Comparison of ENCODE assay signal across 16 cellular contexts in the genomic region with DNA sequence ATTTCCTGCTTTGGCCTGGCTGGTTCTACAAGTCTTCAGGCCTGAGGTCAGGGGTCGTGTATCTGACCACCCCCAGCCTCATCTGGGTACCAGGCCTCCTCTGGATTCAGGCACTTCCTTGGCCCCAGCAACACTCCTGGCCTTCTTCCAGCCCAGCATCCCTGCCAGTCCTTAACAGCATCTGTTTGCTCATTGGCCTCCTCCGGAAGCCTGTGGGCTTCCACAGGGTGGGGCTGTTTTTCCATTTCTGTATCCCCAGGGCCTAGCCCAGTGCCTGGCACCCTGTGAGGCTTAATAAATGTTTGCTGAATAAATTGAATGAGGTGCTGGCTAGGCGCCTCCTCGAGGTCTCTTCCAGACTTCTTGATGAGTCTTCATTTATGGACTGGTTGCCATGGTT. TPM values are rescaled to one million over a fixed set of nuclear protein-coding genes. Genes with fewer than 3 reads are reported as not detected.
DNase-seq lines count a peak whose midpoint lies in the region; ATAC-seq, FAIRE-seq and TF ChIP-seq lines count a peak whose summit lies in the region.
"Had no signal": no experiment of that assay in that cellular context is flagged by ENCODE, and none has a peak within 500 bp of the region (broad histone marks: within the 10 kb centered on the region; RNA-seq: fewer than 3 reads in every experiment).

No MANE protein-coding gene starts in this region.

- H3K4me2 ChIP-seq in OCI-LY7 (ENCODE audit: low read length): no peak overlapping the region

- TF ChIP-seq POLR2A in H54 (IDR thresholded peaks at IDR 0.05; ENCODE audit: low read depth, low read length): no peak

- H3K9me2 ChIP-seq in OCI-LY7 (ENCODE audit: insufficient read depth, low read length): no peaks in the 10 kb centered on the region

- H3K9me3 ChIP-seq in colonic mucosa: no peaks in the 10 kb centered on the region
- H3K9me3 ChIP-seq in small intestine (ENCODE audit: control insufficient read depth, low read depth): no peaks in the 10 kb centered on the region
- H3K9me3 ChIP-seq in OCI-LY7 (ENCODE audit: low read length): no peaks in the 10 kb centered on the region
- H3K9me3 ChIP-seq: gastrocnemius medialis, lower lobe of right lung had no signal

- H3K27me3 ChIP-seq in colonic mucosa (no peaks in the 10 kb centered on the region), small intestine (ENCODE audit: control insufficient read depth in 2 of 2, insufficient read depth in 2 of 2, low read length in 2 of 2) (no peaks in the 10 kb centered on the region)
- H3K27me3 ChIP-seq: gastrocnemius medialis had no signal

- peak overlapping the region in 1 of 2 donors; percentile 51 for H3K9ac ChIP-seq in colonic mucosa (ENCODE audit: low read depth in 2 of 2, low read length in 2 of 2)

- DNase-seq in NCI-H526 (lab: John Stamatoyannopoulos, UW): peak; percentile 31 to 33
- no peak for DNase-seq in NCI-H526 treated with DMSO at 0.1 percent for 48 hours (lab: John Stamatoyannopoulos, UW)
- DNase-seq in NCI-H2081 (lab: John Stamatoyannopoulos, UW): peak; percentile 66 to 79
- peak; percentile 69 for DNase-seq in colonic mucosa
- peak; percentile 36 for DNase-seq in small intestine
- DNase-seq in H54 (ENCODE audit: insufficient read length, low spot score): no peak
- no peak for DNase-seq in OCI-LY7 (ENCODE audit: low spot score)
- DNase-seq: activated gamma-delta T cell, gastrocnemius medialis, lower lobe of right lung, MM.1S, NCI-H524 treated with DMSO at 0.1 percent for 48 hours had no signal

- 32 to 53% (median 39%) methylated on average over 4 of the region's 4 CpGs for WGBS in small intestine, 3 donors

- H3K4me1 ChIP-seq in colonic mucosa (no peaks in the 10 kb centered on the region), small intestine (ENCODE audit: control insufficient read depth in 2 of 2, insufficient read depth in 1 of 2, low read depth in 1 of 2, low read length in 1 of 2) (no peaks in the 10 kb centered on the region), OCI-LY7 (ENCODE audit: insufficient read depth, low read length, poor library complexity, severe bottlenecking) (no peaks in the 10 kb centered on the region)
- H3K4me1 ChIP-seq: gastrocnemius medialis, lower lobe of right lung had no signal

- intact Hi-C loops in colonic mucosa (cut with DNase I) (no loop called here), OCI-LY7 (cut with micrococcal nuclease; ENCODE audit: unreplicated experiment) (no loop called here)

- no TSS peak for BruUV-seq in OCI-LY7 (replicated peaks; lab: Mats Ljungman, UMichigan)

- H4K20me1 ChIP-seq in OCI-LY7 (ENCODE audit: insufficient read depth, low read length): no peaks in the 10 kb centered on the region

- no peak overlapping the region for H2AFZ ChIP-seq in OCI-LY7 (ENCODE audit: low read length)

- no peak for FAIRE-seq in small intestine (lab: Jason Lieb, UNC)
- FAIRE-seq in H54 (lab: Jason Lieb, UNC): no peak
- FAIRE-seq: D721Med, RCC 7860 had no signal

- H3K79me2 ChIP-seq in OCI-LY7 (ENCODE audit: insufficient read depth, low read depth, low read length): no peaks in the 10 kb centered on the region

- H3K36me3 ChIP-seq in colonic mucosa (no peaks in the 10 kb centered on the region), small intestine (ENCODE audit: control insufficient read depth in 2 of 2, insufficient read depth in 2 of 2, low read length in 2 of 2) (no peaks in the 10 kb centered on the region), OCI-LY7 (ENCODE audit: insufficient read depth, low read length) (no peaks in the 10 kb centered on the region)
- H3K36me3 ChIP-seq: gastrocnemius medialis, lower lobe of right lung had no signal

- POLR2A ChIA-PET in OCI-LY7 (lab: Charles Lee): no interaction called here

- CTCF ChIA-PET in OCI-LY7 (lab: Charles Lee; ENCODE audit: unreplicated experiment): no interaction called here

- TF ChIP-seq CTCF in colonic mucosa (IDR thresholded peaks at IDR 0.05) (no peak), OCI-LY7 (conservative IDR thresholded peaks at IDR 0.05; ENCODE audit: low read length) (no peak)

- H3K27ac ChIP-seq in colonic mucosa (no peak overlapping the region), small intestine (ENCODE audit: low read depth in 1 of 2, low read length in 1 of 2) (no peak overlapping the region), OCI-LY7 (ENCODE audit: low read depth, low read length, poor library complexity, severe bottlenecking) (no peak overlapping the region)
- H3K27ac ChIP-seq: gastrocnemius medialis, lower lobe of right lung had no signal

- ATAC-seq in HG02588 (IDR thresholded peaks at IDR 0.05; ENCODE audit: unreplicated experiment): no peak
- ATAC-seq: gastrocnemius medialis, lower lobe of right lung had no signal

- no peak overlapping the region for H3K4me3 ChIP-seq in colonic mucosa
- H3K4me3 ChIP-seq in small intestine (ENCODE audit: low read depth in 1 of 2, low read length in 2 of 2): no peak overlapping the region
- H3K4me3 ChIP-seq in OCI-LY7 (ENCODE audit: low read depth, low read length, poor library complexity, severe bottlenecking): no peak overlapping the region
- H3K4me3 ChIP-seq: gastrocnemius medialis, lower lobe of right lung had no signal

RNA-seq across cellular contexts. Expression of gene GPR37L1, which starts 21.5 kb away (rescaled TPM):
- total RNA-seq in colonic mucosa (1 to 10 TPM; 1.6 to 3.1 TPM), OCI-LY7 (2022) (not detected in 2 replicates)
- under 1 TPM in 2 of 3 donors, not detected in 1; 0.22 to 0.37 TPM for polyA plus RNA-seq in small intestine
- 0.03 TPM in 1 of 2 replicates, not detected in the other for total RNA-seq in OCI-LY7 (2014; rRNA removed; shearing (Covaris generic))
- total RNA-seq: natural killer cell treated with Interleukin-12 subunit alpha and Interleukin-12 subunit beta and Interleukin-15 and Interleukin-18, amount 100 ng/mL, for 72 hours had no signal

RNA-seq across cellular contexts. Expression of gene ARL8A, which starts 43.4 kb away (rescaled TPM):
- 10 to 100 TPM; 30.3 to 57.0 TPM for total RNA-seq in colonic mucosa
- 10 to 100 TPM; 17.4 to 23.0 (median 22.2) TPM for polyA plus RNA-seq in small intestine
- 25.1 and 25.7 TPM in 2 replicates for total RNA-seq in OCI-LY7 (2014; rRNA removed; shearing (Covaris generic))
- 44.6 and 46.1 TPM in 2 replicates for total RNA-seq in OCI-LY7 (2022)

RNA-seq across cellular contexts. Expression of gene PTPN7, which starts 59.2 kb away (rescaled TPM):
- 1 to 10 TPM; 2.0 to 2.9 TPM for total RNA-seq in colonic mucosa
- polyA plus RNA-seq in small intestine: 1 to 10 TPM; 1.9 to 8.9 (median 2.5) TPM
- total RNA-seq in OCI-LY7 (2014; rRNA removed; shearing (Covaris generic)): 54.2 and 67.5 TPM in 2 replicates
- 79.1 and 83.1 TPM in 2 replicates for total RNA-seq in OCI-LY7 (2022)

Comparison
In these comparisons a context has a peak if more than half of its experiments do, and no peak if none do; other contexts are left out.
1. DNase-seq: peak in NCI-H526 (2 of 2), NCI-H2081 (2 of 2), colonic mucosa (single experiment) and small intestine (single experiment); none in NCI-H526 treated with DMSO at 0.1 percent for 48 hours (single experiment), H54 (single experiment) and OCI-LY7 (single experiment).
2. RNA of gene PTPN7, which starts 59.2 kb away (total RNA-seq): 54.2 to 83.1 TPM in OCI-LY7; 2.0 to 2.9 TPM in colonic mucosa; every median in the first group is over 10 times any median in the second.